ENCODE assay signal across 8 cellular contexts in genomic region chr17:80678621-80679020, GRCh38.
DNase-seq lines count a peak whose midpoint lies in the region; ATAC-seq, FAIRE-seq and TF ChIP-seq lines count a peak whose summit lies in the region.

No MANE protein-coding gene starts in this region.

- H3K9ac ChIP-seq in IMR-90 (ENCODE audit: low read depth, low read length) (peak overlapping the region; percentile 3; the same call in 1 of the 2 replicates), mesendoderm (ENCODE audit: low read length) (peak overlapping the region; percentile 5)

- H2BK120ac ChIP-seq in IMR-90 (ENCODE audit: low read depth, low read length) = peak overlapping the region; percentile 82
- no peak overlapping the region for H2BK120ac ChIP-seq in mesendoderm (ENCODE audit: low read depth, low read length)

- H2BK15ac ChIP-seq in IMR-90 (ENCODE audit: low read depth, low read length) = 0 out of 3 replicates have a peak overlapping the region, but pooled peaks have one; percentile 46
- no peak overlapping the region for H2BK15ac ChIP-seq in mesendoderm (replicated peaks; ENCODE audit: low read depth)

- FAIRE-seq in pancreas (lab: Jason Lieb, UNC) = no peak

- peaks cover 9% of the 10 kb centered on the region for H3K79me2 ChIP-seq in mesendoderm (ENCODE audit: control insufficient read depth, insufficient read depth, low read length)

- H3K4me2 ChIP-seq in IMR-90 (ENCODE audit: low read depth, low read length) = peak overlapping the region; percentile 27
- no peak overlapping the region for H3K4me2 ChIP-seq in mesendoderm (ENCODE audit: low read length)

- H3K4ac ChIP-seq in IMR-90 (ENCODE audit: low read depth, low read length) (peak overlapping the region; percentile 81), mesendoderm (ENCODE audit: low read depth, low read length) (no peak overlapping the region)

- H3K36me3 ChIP-seq in IMR-90 (ENCODE audit: control insufficient read depth, insufficient read depth, low read length) (0 out of 2 replicates have a peak, but pooled peaks cover 2% of the 10 kb centered on the region), mesendoderm (ENCODE audit: control insufficient read depth, insufficient read depth, low read length) (no peaks in the 10 kb centered on the region), pancreas (no peaks in the 10 kb centered on the region)

- H3K4me1 ChIP-seq in IMR-90 (ENCODE audit: control insufficient read depth, insufficient read depth, low read length) = peaks cover 11% of the 10 kb centered on the region
- peaks cover 6% of the 10 kb centered on the region for H3K4me1 ChIP-seq in mesendoderm (ENCODE audit: control insufficient read depth, low read depth, low read length)
- H3K4me1 ChIP-seq in pancreas = no peaks in the 10 kb centered on the region

- H3K27me3 ChIP-seq in IMR-90 (ENCODE audit: control insufficient read depth, insufficient read depth, low read length) (no peaks in the 10 kb centered on the region), mesendoderm (ENCODE audit: insufficient read depth, low read length, poor library complexity) (no peaks in the 10 kb centered on the region), pancreas (no peaks in the 10 kb centered on the region)

- no peaks in the 10 kb centered on the region for H3K27me3 Mint-ChIP-seq in activated naive CD4-positive, alpha-beta T cell treated with anti-CD3 and anti-CD28 coated beads for 36 hours (ENCODE audit: low read depth)

- peaks cover 58% of the 10 kb centered on the region for H3K4me1 Mint-ChIP-seq in activated naive CD4-positive, alpha-beta T cell treated with anti-CD3 and anti-CD28 coated beads for 36 hours (ENCODE audit: low read depth)

- H4K8ac ChIP-seq in IMR-90 (ENCODE audit: low read depth in 2 of 2, low read length in 2 of 2) (peak overlapping the region; percentile 5 to 75; a peak in 3 of 4 replicates), mesendoderm (ENCODE audit: low read depth, low read length) (no peak overlapping the region)

- H4K91ac ChIP-seq in IMR-90 (ENCODE audit: insufficient read depth, low read depth, low read length) = peak overlapping the region; percentile 54

- peak overlapping the region; percentile 66; the same call in 1 of the 2 replicates for H3K56ac ChIP-seq in IMR-90 (ENCODE audit: extremely low read depth, insufficient read depth, low read length)
- peak overlapping the region; percentile 45 for H3K56ac ChIP-seq in mesendoderm (ENCODE audit: low read length)

- H3K23ac ChIP-seq in IMR-90 (ENCODE audit: low read depth, low read length) = peak overlapping the region; percentile 66
- no peak overlapping the region for H3K23ac ChIP-seq in mesendoderm (ENCODE audit: low read length)

- peaks cover 30 to 87% of the 10 kb centered on the region in 2 experiments for H3K79me1 ChIP-seq in IMR-90 (ENCODE audit: low read depth in 1 of 2, low read length in 2 of 2)
- peaks cover 24% of the 10 kb centered on the region for H3K79me1 ChIP-seq in mesendoderm (ENCODE audit: low read length)

- no CpG with 5 or more reads among the region's 13 CpGs for WGBS in IMR-90 (ENCODE audit: extremely low coverage in 2 of 2, insufficient read length in 1 of 2), 2 experiments
- no CpG with 5 or more reads among the region's 13 CpGs for WGBS in mesendoderm (ENCODE audit: extremely low coverage, insufficient coverage, low lambda C conversion rate)
- WGBS in pancreas, 2 donors = 88 to 89% methylated on average over 13 of the region's 13 CpGs

- H3K18ac ChIP-seq in IMR-90 (ENCODE audit: low read depth, low read length) = peak overlapping the region; percentile 7; the same call in 1 of the 2 replicates
- peak overlapping the region; percentile 65 for H3K18ac ChIP-seq in mesendoderm (ENCODE audit: low read length)

- H3K4me3 Mint-ChIP-seq in activated naive CD4-positive, alpha-beta T cell treated with anti-CD3 and anti-CD28 coated beads for 36 hours = peak overlapping the region; percentile 43

- peak overlapping the region; percentile 44 for H2AFZ ChIP-seq in IMR-90 (replicated peaks; ENCODE audit: low read length, poor library complexity)

- H4K20me1 ChIP-seq in IMR-90 (ENCODE audit: insufficient read depth, low read length) = no peaks in the 10 kb centered on the region

- H4K5ac ChIP-seq in IMR-90 (ENCODE audit: low read depth, low read length) = peak overlapping the region; percentile 13
- no peak overlapping the region for H4K5ac ChIP-seq in mesendoderm (ENCODE audit: low read length)

- peaks cover 13% of the 10 kb centered on the region for H3K9me1 ChIP-seq in IMR-90 (ENCODE audit: insufficient read depth, low read length)

- no peak; the same call in 1 of the 2 replicates for TF ChIP-seq POLR2A in IMR-90 (IDR thresholded peaks at IDR 0.05; ENCODE audit: low read depth, low read length)

- TF ChIP-seq RAD21 in IMR-90 (IDR thresholded peaks at IDR 0.05; ENCODE audit: low read length) = peak; percentile 51

- ATAC-seq in IMR-90 (ENCODE audit: low read depth) (peak; percentile 90), pancreas (no peak), HG03378 (IDR thresholded peaks at IDR 0.05; ENCODE audit: unreplicated experiment) (no peak)

- in situ Hi-C loops in IMR-90 (cut with MboI; ENCODE audit: low sequenced_read_pairs) = no loop called here

- H3K4me3 ChIP-seq in AG09309 (ENCODE audit: control insufficient read depth, low read depth, low read length) (no peak overlapping the region), IMR-90 (ENCODE audit: insufficient read depth, low read depth, low read length) (no peak overlapping the region), mesendoderm (ENCODE audit: low read length) (no peak overlapping the region), pancreas (no peak overlapping the region)

- dilution Hi-C loops in IMR-90 (cut with HindIII; ENCODE audit: low sequenced_read_pairs, unreplicated experiment) = no loop called here

- intact Hi-C loops in IMR-90 (cut with micrococcal nuclease) (loop anchor here (10.0 kb wide), 1 partner anchor 216 kb away; no protein-coding TSS in a partner anchor), pancreas (cut with DNase I) (no loop called here)
- intact Hi-C loops in activated naive CD4-positive, alpha-beta T cell treated with anti-CD3 and anti-CD28 coated beads for 36 hours (cut with micrococcal nuclease) = loop anchor here (2.0 to 5.0 kb wide), 3 partner anchors 14 to 214 kb away; no protein-coding TSS in a partner anchor

- H3K9me3 Mint-ChIP-seq in activated naive CD4-positive, alpha-beta T cell treated with anti-CD3 and anti-CD28 coated beads for 36 hours = no peaks in the 10 kb centered on the region

- H3K27ac ChIP-seq in IMR-90 (ENCODE audit: insufficient read depth, low read length) (peak overlapping the region; percentile 6), mesendoderm (ENCODE audit: low read depth, low read length) (peak overlapping the region; percentile 74), pancreas (no peak overlapping the region)

- BruUV-seq in IMR-90 (replicated peaks; lab: Mats Ljungman, UMichigan) = no TSS peak

- peak; percentile 47 for DNase-seq in AG09309 (ENCODE audit: low read depth)
- peak; percentile 91 for DNase-seq in IMR-90
- DNase-seq in activated naive CD4-positive, alpha-beta T cell treated with anti-CD3 and anti-CD28 coated beads for 36 hours = peak; percentile 73
- DNase-seq in mesendoderm = peak; percentile 71
- no peak for DNase-seq in pancreas
- DNase-seq in GDM1 (lab: John Stamatoyannopoulos, UW) = no peak
- DNase-seq in UCSD-AML1 (lab: John Stamatoyannopoulos, UW; ENCODE audit: unreplicated experiment) = no peak

- CTCF ChIA-PET in IMR-90 (lab: Yijun Ruan, JAX) = no interaction called here
- CTCF ChIA-PET in activated naive CD4-positive, alpha-beta T cell treated with anti-CD3 and anti-CD28 coated beads for 36 hours (lab: Charles Lee) = no interaction called here

- H2AK5ac ChIP-seq in IMR-90 (ENCODE audit: low read depth, low read length) (peak overlapping the region; percentile 53; the same call in 1 of the 2 replicates), mesendoderm (ENCODE audit: low read length) (no peak overlapping the region)

- peak overlapping the region; percentile 85 for H3K14ac ChIP-seq in IMR-90 (replicated peaks; ENCODE audit: low read depth, low read length)

- POLR2A ChIA-PET in IMR-90 (lab: Charles Lee; ENCODE audit: unreplicated experiment) = no interaction called here

- TF ChIP-seq CTCF in AG09309 (IDR thresholded peaks at IDR 0.05; ENCODE audit: control insufficient read depth, insufficient read depth, low read depth, low read length, missing control alignments) (peak; percentile 42), IMR-90 (conservative IDR thresholded peaks at IDR 0.05; ENCODE audit: low read depth, low read length) (peak; percentile 35), pancreas (IDR thresholded peaks at IDR 0.05) (no peak)

- H2BK20ac ChIP-seq in IMR-90 (ENCODE audit: low read depth, low read length) = peak overlapping the region; percentile 43; the same call in 1 of the 2 replicates

- no peaks in the 10 kb centered on the region for H3K9me3 ChIP-seq in IMR-90 (ENCODE audit: control insufficient read depth, insufficient read depth, low read length)
- H3K9me3 ChIP-seq in pancreas = no peaks in the 10 kb centered on the region

- peaks cover 3% of the 10 kb centered on the region for H3K36me3 Mint-ChIP-seq in activated naive CD4-positive, alpha-beta T cell treated with anti-CD3 and anti-CD28 coated beads for 36 hours (ENCODE audit: low read depth)

- H3K27ac Mint-ChIP-seq in activated naive CD4-positive, alpha-beta T cell treated with anti-CD3 and anti-CD28 coated beads for 36 hours = peak overlapping the region; percentile 80

- H2BK5ac ChIP-seq in IMR-90 (ENCODE audit: low read depth, low read length, poor library complexity, severe bottlenecking) = peak overlapping the region; percentile 73
- H2BK5ac ChIP-seq in mesendoderm (ENCODE audit: low read length) = no peak overlapping the region

- H2AK9ac ChIP-seq in IMR-90 (replicated peaks; ENCODE audit: low read depth, low read length, poor library complexity) = peak overlapping the region; percentile 87

TF ChIP-seq in IMR-90, 13 proteins besides CTCF, POLR2A, EP300 and RAD21 (continues in another document):
- TF ChIP-seq NFE2L2 (IDR thresholded peaks at IDR 0.05; ENCODE audit: low read depth, low read length) = no peak
- peak; percentile 31; the same call in 1 of the 2 replicates for TF ChIP-seq SMC3 (IDR thresholded peaks at IDR 0.05; ENCODE audit: low read depth, low read length)
- peak; percentile 76; the same call in 1 of the 2 replicates for TF ChIP-seq CEBPB (IDR thresholded peaks at IDR 0.05; ENCODE audit: low read depth, low read length)
- no peak for TF ChIP-seq MXI1 (IDR thresholded peaks at IDR 0.05; ENCODE audit: borderline replicate concordance, low read depth, low read length)
- TF ChIP-seq CHD1 (IDR thresholded peaks at IDR 0.05; ENCODE audit: low read depth, low read length) = no peak
- no peak for TF ChIP-seq USF2 (IDR thresholded peaks at IDR 0.05; ENCODE audit: low read depth, low read length)
- no peak for TF ChIP-seq MAFK (IDR thresholded peaks at IDR 0.05; ENCODE audit: low read depth, low read length)

Comparison
In these comparisons a context has a peak if more than half of its experiments do, and no peak if none do; other contexts are left out.
1. DNase-seq: peak in AG09309 (single experiment), IMR-90 (single experiment), activated naive CD4-positive, alpha-beta T cell treated with anti-CD3 and anti-CD28 coated beads for 36 hours (single experiment) and mesendoderm (single experiment); none in pancreas (0 of 6), GDM1 (single experiment) and UCSD-AML1 (single experiment).
2. CTCF ChIP-seq: peak in AG09309 (single experiment) and IMR-90 (single experiment); none in pancreas (0 of 4).
3. H3K27ac ChIP-seq: peak in IMR-90 (single experiment) and mesendoderm (single experiment); none in pancreas (0 of 4).
4. intact Hi-C loops: an anchor here in IMR-90 (10.0 kb wide) and activated naive CD4-positive, alpha-beta T cell treated with anti-CD3 and anti-CD28 coated beads for 36 hours (2.0 to 5.0 kb wide); none called in pancreas.